ENCODE assay signal across 9 cellular contexts in genomic region chr2:218401834-218402370, GRCh38. TPM values are rescaled to one million over a fixed set of nuclear protein-coding genes. Genes with fewer than 3 reads are reported as not detected.
A peak's percentile ranks its signal among the peaks of the same experiment; 100 is the strongest.
DNase-seq lines count a peak whose midpoint lies in the region; ATAC-seq and TF ChIP-seq lines count a peak whose summit lies in the region.
"Had no signal": no experiment of that assay in that cellular context is flagged by ENCODE, and none has a peak within 500 bp of the region (broad histone marks: within the 10 kb centered on the region; RNA-seq: fewer than 3 reads in every experiment).

No MANE protein-coding gene starts in this region.

- no peaks in the 10 kb centered on the region for H3K9me3 ChIP-seq in mucosa of stomach (ENCODE audit: control insufficient read depth, low read length)

- no peak overlapping the region for H3K4me3 ChIP-seq in mucosa of stomach (ENCODE audit: low read length)

- H3K9me3 Mint-ChIP-seq in MCF 10A (ENCODE audit: unreplicated experiment): no peaks in the 10 kb centered on the region

- peak overlapping the region; percentile 57 for H3K27ac Mint-ChIP-seq in MCF 10A (ENCODE audit: low read depth, unreplicated experiment)

- intact Hi-C loops in Right ventricle myocardium inferior (cut with DNase I) (no loop called here), cardiac septum (cut with DNase I) (loop anchor here (10.0 kb wide), 1 partner anchor 253 kb away; the partner anchor contains the start of genes BCS1L and ZNF142), MCF 10A (cut with micrococcal nuclease) (no loop called here)

- H3K4me1 Mint-ChIP-seq in MCF 10A (ENCODE audit: insufficient read depth, unreplicated experiment): peaks cover 11% of the 10 kb centered on the region

- no TSS peak for BruUV-seq in MCF 10A (replicated peaks; lab: Mats Ljungman, UMichigan)

- peak overlapping the region; percentile 65 for H3K9ac ChIP-seq in mucosa of stomach (ENCODE audit: low read length)

- peaks cover 52% of the 10 kb centered on the region for H3K36me3 Mint-ChIP-seq in MCF 10A (ENCODE audit: insufficient read depth, unreplicated experiment)

- ATAC-seq in Right ventricle myocardium inferior (no peak), HG03571 (IDR thresholded peaks at IDR 0.05; ENCODE audit: unreplicated experiment) (no peak)

- POLR2A ChIA-PET in MCF 10A (lab: Yijun Ruan, JAX): interaction anchor here (0.7 to 2.4 kb wide), 3 partner anchors 111 to 133 kb away, joined by 3 to 22 read pairs (median 17); no protein-coding TSS in a partner anchor
- POLR2A ChIA-PET in HEK293T (lab: Yijun Ruan, JAX): interaction anchor here (0.8 to 1.1 kb wide), 2 partner anchors 45 to 108 kb away, joined by 3 read pairs; no protein-coding TSS in a partner anchor

- no peaks in the 10 kb centered on the region for H3K27me3 Mint-ChIP-seq in MCF 10A (ENCODE audit: insufficient read depth, unreplicated experiment)

- TF ChIP-seq CTCF in MCF 10A (IDR thresholded peaks at IDR 0.05; ENCODE audit: unreplicated experiment): no peak

- H3K4me1 ChIP-seq in mucosa of stomach (ENCODE audit: control insufficient read depth, insufficient read depth, low read length): peaks cover 57% of the 10 kb centered on the region

- DNase-seq in Right ventricle myocardium inferior (ENCODE audit: missing footprints) (peak; percentile 47), cardiac septum (ENCODE audit: low spot score) (no peak), MCF 10A (ENCODE audit: unreplicated experiment) (no peak), NCI-H2081 (lab: John Stamatoyannopoulos, UW) (no peak), SK-N-DZ (ENCODE audit: low spot score) (no peak), HEK293T (ENCODE audit: extremely low spot score) (no peak)
- DNase-seq: anterior cingulate cortex had no signal

- peaks cover 7% of the 10 kb centered on the region for H3K36me3 ChIP-seq in mucosa of stomach (ENCODE audit: control insufficient read depth, insufficient read depth, low read length)

- H3K4me3 Mint-ChIP-seq in MCF 10A (ENCODE audit: unreplicated experiment): peak overlapping the region; percentile 98

- no peaks in the 10 kb centered on the region for H3K27me3 ChIP-seq in mucosa of stomach (ENCODE audit: control insufficient read depth, insufficient read depth, low read length)

- CTCF ChIA-PET in MCF 10A (lab: Yijun Ruan, JAX): interaction anchor here (0.6 to 2.8 kb wide), 3 partner anchors 100 to 309 kb away, joined by 4 to 9 read pairs (median 6); partner anchors contain the start of gene TTLL4
- CTCF ChIA-PET in HEK293T (lab: Yijun Ruan, JAX): no interaction called here

TF ChIP-seq in HEK293T, 16 proteins besides CTCF, POLR2A, EP300 and RAD21:
- TF ChIP-seq BHLHE40 (IDR thresholded peaks at IDR 0.05; ENCODE audit: borderline replicate concordance) (no peak), ZNF384 (IDR thresholded peaks at IDR 0.05) (no peak), TARDBP (IDR thresholded peaks at IDR 0.05) (no peak), CTBP1 (IDR thresholded peaks at IDR 0.05; ENCODE audit: borderline replicate concordance) (no peak), FOXM1 (IDR thresholded peaks at IDR 0.05; ENCODE audit: borderline replicate concordance) (no peak), HDGF (IDR thresholded peaks at IDR 0.05; ENCODE audit: borderline replicate concordance) (no peak), SUZ12 (IDR thresholded peaks at IDR 0.05) (no peak), ELF4 (IDR thresholded peaks at IDR 0.05) (no peak), NFRKB (IDR thresholded peaks at IDR 0.05) (no peak), LEF1 (IDR thresholded peaks at IDR 0.05; ENCODE audit: borderline replicate concordance) (no peak), SP1 (IDR thresholded peaks at IDR 0.05) (no peak), FOXA1 (IDR thresholded peaks at IDR 0.05) (no peak), FOXK2 (IDR thresholded peaks at IDR 0.05) (no peak), L3MBTL2 (conservative IDR thresholded peaks at IDR 0.05) (no peak), ARNT (IDR thresholded peaks at IDR 0.05) (no peak)
- TF ChIP-seq, protein P1, sequence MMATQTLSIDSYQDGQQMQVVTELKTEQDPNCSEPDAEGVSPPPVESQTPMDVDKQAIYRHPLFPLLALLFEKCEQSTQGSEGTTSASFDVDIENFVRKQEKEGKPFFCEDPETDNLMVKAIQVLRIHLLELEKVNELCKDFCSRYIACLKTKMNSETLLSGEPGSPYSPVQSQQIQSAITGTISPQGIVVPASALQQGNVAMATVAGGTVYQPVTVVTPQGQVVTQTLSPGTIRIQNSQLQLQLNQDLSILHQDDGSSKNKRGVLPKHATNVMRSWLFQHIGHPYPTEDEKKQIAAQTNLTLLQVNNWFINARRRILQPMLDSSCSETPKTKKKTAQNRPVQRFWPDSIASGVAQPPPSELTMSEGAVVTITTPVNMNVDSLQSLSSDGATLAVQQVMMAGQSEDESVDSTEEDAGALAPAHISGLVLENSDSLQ (IDR thresholded peaks at IDR 0.05): no peak

RNA-seq across cellular contexts. Expression of gene CTDSP1, which starts 2.2 kb away (rescaled TPM):
- total RNA-seq in Right ventricle myocardium inferior (101 TPM), cardiac septum (100 TPM), MCF 10A (2022) (71.2 and 72.3 TPM in 2 replicates)
- polyA plus RNA-seq in SK-N-DZ (2014; cell fraction: cytosol; rRNA removed): 22.6 and 32.1 TPM in 2 replicates
- polyA plus RNA-seq in SK-N-DZ (2014; cell fraction: nucleus; rRNA removed): 24.2 and 27.6 TPM in 2 replicates

RNA-seq across cellular contexts. Expression of gene VIL1, which starts 17.0 kb away (rescaled TPM):
- not detected for total RNA-seq in Right ventricle myocardium inferior
- total RNA-seq in cardiac septum: not detected
- total RNA-seq in MCF 10A (2022): not detected in 2 replicates
- polyA plus RNA-seq in SK-N-DZ (2014; cell fraction: cytosol; rRNA removed): 0.03 and 0.73 TPM in 2 replicates
- polyA plus RNA-seq in SK-N-DZ (2014; cell fraction: nucleus; rRNA removed): 0.44 and 0.84 TPM in 2 replicates

RNA-seq across cellular contexts. Expression of gene SLC11A1, which starts 19.8 kb away (rescaled TPM):
- total RNA-seq in Right ventricle myocardium inferior (5.4 TPM), cardiac septum (6.4 TPM), MCF 10A (2022) (0.09 and 0.32 TPM in 2 replicates)
- not detected in 2 replicates for polyA plus RNA-seq in SK-N-DZ (2014; cell fraction: cytosol; rRNA removed)
- not detected in 2 replicates for polyA plus RNA-seq in SK-N-DZ (2014; cell fraction: nucleus; rRNA removed)

RNA-seq across cellular contexts. Expression of gene CATIP, which starts 45.2 kb away (rescaled TPM):
- not detected for total RNA-seq in Right ventricle myocardium inferior
- not detected for total RNA-seq in cardiac septum
- not detected in 2 replicates for total RNA-seq in MCF 10A (2022)
- polyA plus RNA-seq in SK-N-DZ (2014; cell fraction: cytosol; rRNA removed): not detected in 2 replicates
- not detected in 2 replicates for polyA plus RNA-seq in SK-N-DZ (2014; cell fraction: nucleus; rRNA removed)
